1 cellular context compared by ENCODE assay signal in genomic region chr1:198128528-198128927, GRCh38.
TF ChIP-seq lines count a peak whose summit lies in the region.

No MANE protein-coding gene starts in this region.

TF ChIP-seq in HepG2, 621 proteins besides CTCF, POLR2A, EP300 and RAD21:
- TF ChIP-seq ZNF720 (CRISPR knock-in tag; IDR thresholded peaks at IDR 0.05) (no peak), FLYWCH1 (CRISPR knock-in tag; IDR thresholded peaks at IDR 0.05) (no peak)
